ENCODE assay signal across 14 cellular contexts in genomic region chr12:80271770-80272169, GRCh38.
DNase-seq lines count a peak whose midpoint lies in the region; ATAC-seq and TF ChIP-seq lines count a peak whose summit lies in the region.
"Had no signal": no experiment of that assay in that cellular context is flagged by ENCODE, and none has a peak within 500 bp of the region (broad histone marks: within the 10 kb centered on the region; RNA-seq: fewer than 3 reads in every experiment).

No MANE protein-coding gene starts in this region.

- no peak overlapping the region for H3K4me3 ChIP-seq in IMR-90 (ENCODE audit: insufficient read depth, low read depth, low read length)
- H3K4me3 ChIP-seq in choroid plexus epithelial cell (ENCODE audit: low read depth, low read length): no peak overlapping the region
- H3K4me3 ChIP-seq in fibroblast of the aortic adventitia (ENCODE audit: low read depth, low read length): no peak overlapping the region
- no peak overlapping the region for H3K4me3 ChIP-seq in colonic mucosa
- H3K4me3 ChIP-seq in heart right ventricle: no peak overlapping the region
- H3K4me3 ChIP-seq: A549, BLaER1, GM23338 had no signal

- no peak overlapping the region for H3K23ac ChIP-seq in IMR-90 (ENCODE audit: low read depth, low read length)

- TF ChIP-seq POLR2A in IMR-90 (IDR thresholded peaks at IDR 0.05; ENCODE audit: low read depth, low read length): no peak

- no peak overlapping the region for H2AK5ac ChIP-seq in IMR-90 (ENCODE audit: low read depth, low read length)

- dilution Hi-C loops in IMR-90 (cut with HindIII; ENCODE audit: low sequenced_read_pairs, unreplicated experiment): no loop called here

- H3K4me2 ChIP-seq in IMR-90 (ENCODE audit: low read depth, low read length): no peak overlapping the region
- H3K4me2 ChIP-seq: A549, BLaER1, GM23338 had no signal

- H3K27me3 ChIP-seq in IMR-90 (ENCODE audit: control insufficient read depth, insufficient read depth, low read length) (no peaks in the 10 kb centered on the region), colonic mucosa (no peaks in the 10 kb centered on the region), heart right ventricle (no peaks in the 10 kb centered on the region)
- H3K27me3 ChIP-seq: BLaER1 had no signal

- H3K4me1 ChIP-seq in IMR-90 (ENCODE audit: control insufficient read depth, insufficient read depth, low read length) (peaks cover 4% of the 10 kb centered on the region), colonic mucosa (no peaks in the 10 kb centered on the region), heart right ventricle (peaks cover 0 to 9% (median 0%) of the 10 kb centered on the region in 9 donors)

- H2AFZ ChIP-seq in IMR-90 (replicated peaks; ENCODE audit: low read length, poor library complexity): no peak overlapping the region
- H2AFZ ChIP-seq: GM23338 had no signal

- no peak overlapping the region for H3K14ac ChIP-seq in IMR-90 (replicated peaks; ENCODE audit: low read depth, low read length)

- H4K5ac ChIP-seq in IMR-90 (ENCODE audit: low read depth, low read length): 0 out of 2 replicates have a peak overlapping the region, but pooled peaks have one; percentile 30

- no peak for TF ChIP-seq RAD21 in IMR-90 (IDR thresholded peaks at IDR 0.05; ENCODE audit: low read length)

- no peak overlapping the region for H2BK120ac ChIP-seq in IMR-90 (ENCODE audit: low read depth, low read length)

- POLR2A ChIA-PET in IMR-90 (lab: Charles Lee; ENCODE audit: unreplicated experiment): no interaction called here

- H2AK9ac ChIP-seq in IMR-90 (replicated peaks; ENCODE audit: low read depth, low read length, poor library complexity): no peak overlapping the region

- CTCF ChIA-PET in IMR-90 (lab: Yijun Ruan, JAX): interaction anchor here (0.8 to 5.6 kb wide), 3 partner anchors 10 to 77 kb away, joined by 3 to 46 read pairs (median 4); no protein-coding TSS in a partner anchor

- H3K4ac ChIP-seq in IMR-90 (ENCODE audit: low read depth, low read length): no peak overlapping the region

- H3K18ac ChIP-seq in IMR-90 (ENCODE audit: low read depth, low read length): no peak overlapping the region

- H3K36me3 ChIP-seq in IMR-90 (ENCODE audit: control insufficient read depth, insufficient read depth, low read length): no peaks in the 10 kb centered on the region
- no peaks in the 10 kb centered on the region for H3K36me3 ChIP-seq in colonic mucosa
- H3K36me3 ChIP-seq in heart right ventricle: no peaks in the 10 kb centered on the region
- H3K36me3 ChIP-seq: BLaER1 had no signal

- in situ Hi-C loops in IMR-90 (cut with MboI; ENCODE audit: low sequenced_read_pairs): no loop called here

- H2BK20ac ChIP-seq in IMR-90 (ENCODE audit: low read depth, low read length): no peak overlapping the region

- no peak overlapping the region for H3K9ac ChIP-seq in IMR-90 (ENCODE audit: low read depth, low read length)
- H3K9ac ChIP-seq in colonic mucosa (ENCODE audit: low read depth in 2 of 2, low read length in 2 of 2): no peak overlapping the region
- H3K9ac ChIP-seq: BLaER1 had no signal

- no peak overlapping the region for H4K8ac ChIP-seq in IMR-90 (ENCODE audit: low read depth in 2 of 2, low read length in 2 of 2)

- no peaks in the 10 kb centered on the region for H3K9me1 ChIP-seq in IMR-90 (ENCODE audit: insufficient read depth, low read length)

- no peaks in the 10 kb centered on the region for H3K9me3 ChIP-seq in IMR-90 (ENCODE audit: control insufficient read depth, insufficient read depth, low read length)
- H3K9me3 ChIP-seq in colonic mucosa: no peaks in the 10 kb centered on the region
- no peaks in the 10 kb centered on the region for H3K9me3 ChIP-seq in heart right ventricle
- H3K9me3 ChIP-seq: A549, BLaER1 had no signal

- TF ChIP-seq CTCF in IMR-90 (conservative IDR thresholded peaks at IDR 0.05; ENCODE audit: low read depth, low read length): no peak
- no peak for TF ChIP-seq CTCF in choroid plexus epithelial cell (conservative IDR thresholded peaks at IDR 0.05; ENCODE audit: low read depth, low read length)
- no peak for TF ChIP-seq CTCF in fibroblast of the aortic adventitia (IDR thresholded peaks at IDR 0.05; ENCODE audit: insufficient read depth, low read length)
- TF ChIP-seq CTCF in colonic mucosa (IDR thresholded peaks at IDR 0.05): no peak
- no peak for TF ChIP-seq CTCF in heart right ventricle (IDR thresholded peaks at IDR 0.05)

- no peak for DNase-seq in IMR-90
- DNase-seq in choroid plexus epithelial cell (ENCODE audit: low read depth): peak; percentile 12
- peak; percentile 38 for DNase-seq in fibroblast of the aortic adventitia (ENCODE audit: low read depth)
- DNase-seq in midbrain (lab: John Stamatoyannopoulos, UW): no peak
- no peak for DNase-seq in colonic mucosa
- no peak for DNase-seq in COLO668 (lab: John Stamatoyannopoulos, UW; ENCODE audit: unreplicated experiment)
- no peak for DNase-seq in heart right ventricle
- DNase-seq: AML-193, Calu3, DMS79, H7 had no signal

- no peaks in the 10 kb centered on the region for H3K79me1 ChIP-seq in IMR-90 (ENCODE audit: low read depth in 1 of 2, low read length in 2 of 2)

- H2BK15ac ChIP-seq in IMR-90 (ENCODE audit: low read depth, low read length): no peak overlapping the region

- ATAC-seq in IMR-90 (ENCODE audit: low read depth) (no peak), heart right ventricle (no peak)
- ATAC-seq: A549, GM23338 had no signal

- H4K91ac ChIP-seq in IMR-90 (ENCODE audit: insufficient read depth, low read depth, low read length): no peak overlapping the region

- H2BK5ac ChIP-seq in IMR-90 (ENCODE audit: low read depth, low read length, poor library complexity, severe bottlenecking): no peak overlapping the region

- BruUV-seq in IMR-90 (replicated peaks; lab: Mats Ljungman, UMichigan): no TSS peak

- intact Hi-C loops in IMR-90 (cut with micrococcal nuclease): loop anchor here (5.0 kb wide), 1 partner anchor 849 kb away; no protein-coding TSS in a partner anchor
- intact Hi-C loops in colonic mucosa (cut with DNase I): loop anchor here (5.0 to 10.0 kb wide), 2 partner anchors 74 to 717 kb away; no protein-coding TSS in a partner anchor
- intact Hi-C loops in heart right ventricle (cut with DNase I): loop anchor here in 9 of 10 donors (2.0 to 10.0 kb wide), 9 partner anchors 74 to 867 kb away; no protein-coding TSS in a partner anchor

- H3K27ac ChIP-seq in IMR-90 (ENCODE audit: insufficient read depth, low read length) (no peak overlapping the region), colonic mucosa (no peak overlapping the region), heart right ventricle (no peak overlapping the region)
- H3K27ac ChIP-seq: A549, BLaER1 had no signal

- H3K56ac ChIP-seq in IMR-90 (ENCODE audit: extremely low read depth, insufficient read depth, low read length): no peak overlapping the region

- H4K20me1 ChIP-seq in IMR-90 (ENCODE audit: insufficient read depth, low read length): no peaks in the 10 kb centered on the region
- H4K20me1 ChIP-seq: BLaER1 had no signal

TF ChIP-seq in IMR-90, 13 proteins besides CTCF, POLR2A, EP300 and RAD21:
- TF ChIP-seq RCOR1 (IDR thresholded peaks at IDR 0.05; ENCODE audit: insufficient replicate concordance, low read length) (no peak), MXI1 (IDR thresholded peaks at IDR 0.05; ENCODE audit: borderline replicate concordance, low read depth, low read length) (no peak), MAZ (IDR thresholded peaks at IDR 0.05; ENCODE audit: borderline replicate concordance, low read depth, low read length) (no peak), MAFK (IDR thresholded peaks at IDR 0.05; ENCODE audit: low read depth, low read length) (no peak), CHD1 (IDR thresholded peaks at IDR 0.05; ENCODE audit: low read depth, low read length) (no peak)

Comparison
In these comparisons a context has a peak if more than half of its experiments do, and no peak if none do; other contexts are left out.
1. DNase-seq: peak in choroid plexus epithelial cell (single experiment) and fibroblast of the aortic adventitia (single experiment); none in IMR-90 (single experiment), midbrain (single experiment), colonic mucosa (single experiment), COLO668 (single experiment) and heart right ventricle (0 of 2).